In the genomic region with DNA sequence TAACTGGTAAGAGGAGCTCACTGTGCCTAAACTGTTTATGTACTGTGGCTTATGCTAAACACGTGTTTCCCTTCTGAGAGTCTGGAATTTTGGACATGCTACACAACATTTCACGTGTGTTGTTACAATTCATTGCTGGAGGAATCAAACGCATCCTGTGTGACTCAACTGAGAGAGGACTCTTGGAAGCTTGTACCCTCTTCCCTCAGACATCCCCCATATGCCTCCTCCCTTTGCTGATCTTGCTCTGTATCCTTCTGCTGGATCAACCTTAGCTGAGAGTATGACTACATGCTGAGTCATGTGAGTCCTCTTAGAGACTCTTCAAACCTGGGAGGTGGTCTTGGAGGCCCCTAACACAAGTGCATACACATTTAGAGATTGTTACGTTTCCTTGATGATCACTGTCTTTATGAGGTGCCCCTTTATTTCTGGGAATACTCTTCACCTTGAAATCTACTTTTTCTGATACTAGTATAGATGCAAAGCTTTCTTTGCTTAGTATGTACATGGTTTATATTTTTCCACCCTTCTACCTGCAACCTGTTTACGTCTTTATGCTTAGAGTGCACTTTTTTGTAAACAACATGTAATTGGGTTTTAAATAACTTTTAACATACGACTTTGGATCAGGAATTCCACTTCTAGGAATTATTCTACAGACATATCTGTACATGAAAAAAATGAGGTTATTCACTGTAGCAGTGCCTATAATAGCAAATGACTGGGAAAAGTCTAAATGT, we compare ENCODE assay signal across 18 cellular contexts. TPM values are rescaled to one million over a fixed set of nuclear protein-coding genes. Genes with fewer than 3 reads are reported as not detected.
DNase-seq lines count a peak whose midpoint lies in the region; ATAC-seq and TF ChIP-seq lines count a peak whose summit lies in the region.
"Had no signal": no experiment of that assay in that cellular context is flagged by ENCODE, and none has a peak within 500 bp of the region (broad histone marks: within the 10 kb centered on the region; RNA-seq: fewer than 3 reads in every experiment).

No MANE protein-coding gene starts in this region.

- peaks cover 3% of the 10 kb centered on the region for H3K4me1 Mint-ChIP-seq in osteocyte (ENCODE audit: unreplicated experiment)
- H3K4me1 Mint-ChIP-seq in activated CD4-positive, alpha-beta T cell treated with anti-CD3 and anti-CD28 coated beads for 36 hours, result no peaks in the 10 kb centered on the region

- no peaks in the 10 kb centered on the region for H3K27me3 Mint-ChIP-seq in osteocyte (ENCODE audit: unreplicated experiment)
- H3K27me3 Mint-ChIP-seq in activated CD4-positive, alpha-beta T cell treated with anti-CD3 and anti-CD28 coated beads for 36 hours, result no peaks in the 10 kb centered on the region
- H3K27me3 Mint-ChIP-seq: naive thymus-derived CD4-positive, alpha-beta T cell had no signal

- H3K27me3 ChIP-seq in MG63, result no peaks in the 10 kb centered on the region

- TF ChIP-seq CTCF in choroid plexus epithelial cell (conservative IDR thresholded peaks at IDR 0.05; ENCODE audit: low read depth, low read length) (no peak), osteocyte (IDR thresholded peaks at IDR 0.05) (no peak), GM10248 (IDR thresholded peaks at IDR 0.05; ENCODE audit: control extremely low read depth, extremely low read depth, low read depth, missing control alignments) (no peak)

- no peak for ATAC-seq in activated CD4-positive, alpha-beta T cell treated with anti-CD3 and anti-CD28 coated beads for 36 hours
- ATAC-seq: activated CD8-positive, alpha-beta T cell treated with anti-CD3 and anti-CD28 coated beads, Interleukin-2, amount 10 ng/mL, durations not matched to agents 7 days and 5 days; left lobe of liver; naive thymus-derived CD4-positive, alpha-beta T cell had no signal

- H3K4me3 ChIP-seq in MG63 (no peak overlapping the region), choroid plexus epithelial cell (ENCODE audit: low read depth, low read length) (no peak overlapping the region), mesodermal cell (ENCODE audit: extremely low read depth, insufficient read depth, low read length, poor library complexity, severe bottlenecking) (no peak overlapping the region)

- H3K9me3 ChIP-seq in MG63 (no peaks in the 10 kb centered on the region), mesodermal cell (ENCODE audit: control insufficient read depth, low read length) (no peaks in the 10 kb centered on the region)

- no peak overlapping the region for H3K27ac Mint-ChIP-seq in osteocyte (ENCODE audit: unreplicated experiment)
- no peak overlapping the region for H3K27ac Mint-ChIP-seq in activated CD4-positive, alpha-beta T cell treated with anti-CD3 and anti-CD28 coated beads for 36 hours
- H3K27ac Mint-ChIP-seq: activated CD8-positive, alpha-beta T cell treated with anti-CD3 and anti-CD28 coated beads, Interleukin-2, amount 10 ng/mL, durations not matched to agents 7 days and 5 days had no signal

- peaks cover 2% of the 10 kb centered on the region for H3K36me3 Mint-ChIP-seq in osteocyte (ENCODE audit: unreplicated experiment)
- H3K36me3 Mint-ChIP-seq in activated CD4-positive, alpha-beta T cell treated with anti-CD3 and anti-CD28 coated beads for 36 hours (ENCODE audit: low read depth), result peaks cover 4% of the 10 kb centered on the region

- DNase-seq in Daoy (ENCODE audit: low read depth) (peak; percentile 63), MG63 (peak; percentile 30), choroid plexus epithelial cell (ENCODE audit: low read depth) (peak; percentile 78), osteocyte (ENCODE audit: extremely low spot score, unreplicated experiment) (no peak), GM10248 (ENCODE audit: extremely low spot score) (no peak)
- no peak for DNase-seq in activated CD4-positive, alpha-beta T cell treated with anti-CD3 and anti-CD28 coated beads for 36 hours
- DNase-seq in activated CD8-positive, alpha-beta memory T cell treated with anti-CD3 and anti-CD28 coated beads, Interleukin-2, amount 50 U/mL, for 48 hours, result no peak
- DNase-seq: activated CD8-positive, alpha-beta T cell treated with anti-CD3 and anti-CD28 coated beads, Interleukin-2, amount 10 ng/mL, durations not matched to agents 7 days and 5 days; effector CD8-positive, alpha-beta T cell; GDM1; glutamatergic neuron; Kasumi-1; naive thymus-derived CD4-positive, alpha-beta T cell; NCI-H1694 treated with DMSO at 0.1 percent for 48 hours; NCI-H524 treated with DMSO at 0.1 percent for 48 hours; stimulated activated naive CD4-positive, alpha-beta T cell had no signal

- H3K36me3 ChIP-seq in MG63 (peaks cover 10% of the 10 kb centered on the region; the same call in 1 of the 2 replicates), mesodermal cell (ENCODE audit: control insufficient read depth, insufficient read depth, low read length) (peaks cover 10% of the 10 kb centered on the region)

- 79 to 84% methylated on average over 3 to 4 of the region's 6 CpGs for WGBS in mesodermal cell (ENCODE audit: insufficient coverage in 2 of 2), 2 experiments

- peak overlapping the region; percentile 47 for H3K27ac ChIP-seq in mesodermal cell (ENCODE audit: low read depth, low read length, severe bottlenecking)

- no peaks in the 10 kb centered on the region for H3K9me3 Mint-ChIP-seq in osteocyte (ENCODE audit: unreplicated experiment)
- no peaks in the 10 kb centered on the region for H3K9me3 Mint-ChIP-seq in activated CD4-positive, alpha-beta T cell treated with anti-CD3 and anti-CD28 coated beads for 36 hours (ENCODE audit: low read depth)

- intact Hi-C loops in activated CD4-positive, alpha-beta T cell treated with anti-CD3 and anti-CD28 coated beads for 36 hours (cut with DNase I, micrococcal nuclease), result no loop called here

- no peak overlapping the region for H3K4me3 Mint-ChIP-seq in osteocyte (ENCODE audit: unreplicated experiment)
- H3K4me3 Mint-ChIP-seq in activated CD4-positive, alpha-beta T cell treated with anti-CD3 and anti-CD28 coated beads for 36 hours, result no peak overlapping the region
- H3K4me3 Mint-ChIP-seq: activated CD8-positive, alpha-beta T cell treated with anti-CD3 and anti-CD28 coated beads, Interleukin-2, amount 10 ng/mL, durations not matched to agents 7 days and 5 days; naive thymus-derived CD4-positive, alpha-beta T cell had no signal

- POLR2A ChIA-PET in activated CD4-positive, alpha-beta T cell treated with anti-CD3 and anti-CD28 coated beads for 36 hours (lab: Charles Lee), result interaction anchor here (0.5 kb wide), 2 partner anchors 44 to 497 kb away, joined by 3 read pairs; no protein-coding TSS in a partner anchor
- POLR2A ChIA-PET in GM10248 (lab: Yijun Ruan, JAX), result no interaction called here

- CTCF ChIA-PET in activated CD4-positive, alpha-beta T cell treated with anti-CD3 and anti-CD28 coated beads for 36 hours (lab: Charles Lee), result no interaction called here
- CTCF ChIA-PET in GM10248 (lab: Yijun Ruan, JAX), result interaction anchor here (1.1 to 1.3 kb wide), 2 partner anchors 9 to 16 kb away, joined by 3 to 4 read pairs; no protein-coding TSS in a partner anchor

- peaks cover 5% of the 10 kb centered on the region for H3K4me1 ChIP-seq in mesodermal cell (ENCODE audit: control insufficient read depth, insufficient read depth, low read length, poor library complexity, severe bottlenecking)

RNA-seq across cellular contexts. Expression of a gene that starts 8.7 kb away (rescaled TPM):
- 3.9 and 5.3 TPM in 2 replicates for total RNA-seq in Daoy (2014; rRNA removed; shearing (Covaris generic))
- 9.6 and 10.7 TPM in 2 replicates for total RNA-seq in MG63 (2014; rRNA removed; shearing (Covaris generic); ENCODE audit: low replicate concordance)
- 9.7 TPM for polyA plus RNA-seq in mesodermal cell (2013, experiment 1 of 2)
- polyA plus RNA-seq in mesodermal cell (2013, experiment 2 of 2), result 7.3 TPM
- total RNA-seq in osteocyte, result 11.1 and 12.8 TPM in 2 replicates
- 10 to 100 TPM; 12.9 to 14.1 TPM for total RNA-seq in activated CD4-positive, alpha-beta T cell treated with anti-CD3 and anti-CD28 coated beads for 36 hours

Comparison
In these comparisons a context has a peak if more than half of its experiments do, and no peak if none do; other contexts are left out.
1. DNase-seq: peak in Daoy (single experiment), MG63 (single experiment) and choroid plexus epithelial cell (single experiment); none in osteocyte (single experiment), activated CD4-positive, alpha-beta T cell treated with anti-CD3 and anti-CD28 coated beads for 36 hours (single experiment), GM10248 (single experiment) and activated CD8-positive, alpha-beta memory T cell treated with anti-CD3 and anti-CD28 coated beads, Interleukin-2, amount 50 U/mL, for 48 hours (single experiment).